In the genomic region with DNA sequence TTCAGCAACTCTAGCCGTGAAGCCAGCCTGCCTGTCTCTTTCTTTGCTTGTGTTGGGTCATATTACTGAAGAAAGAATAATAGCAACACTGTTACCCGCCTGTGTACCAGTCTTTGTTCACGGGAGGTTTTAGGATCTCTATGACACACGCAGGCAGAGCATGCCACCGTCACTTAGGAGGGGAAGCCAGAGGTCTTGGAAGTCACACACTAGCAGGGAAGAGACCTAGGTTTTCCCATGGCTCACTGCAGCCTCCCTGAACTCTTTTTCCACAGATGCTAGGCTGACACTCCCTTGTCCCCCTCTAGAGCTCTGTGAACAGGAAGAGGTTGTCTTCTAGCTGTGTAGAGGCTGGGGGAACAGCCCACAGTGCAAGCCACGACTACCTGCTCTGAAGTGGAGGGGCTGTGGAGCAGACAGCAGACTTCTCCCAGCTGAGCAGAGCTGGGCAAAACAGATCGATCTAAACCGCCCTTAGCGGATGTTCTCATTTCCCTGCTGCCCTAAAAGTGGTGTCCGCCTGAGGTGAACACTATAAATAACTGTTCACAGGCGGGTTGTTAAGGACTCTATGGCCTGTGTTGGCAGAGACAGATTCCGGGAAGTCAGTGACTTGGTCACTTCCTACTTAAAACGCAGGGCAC, we compare ENCODE assay signal across 8 cellular contexts.
DNase-seq lines count a peak whose midpoint lies in the region; ATAC-seq and TF ChIP-seq lines count a peak whose summit lies in the region.

No MANE protein-coding gene starts in this region.

- no peaks in the 10 kb centered on the region for H3K9me3 Mint-ChIP-seq in WTC11
- no peaks in the 10 kb centered on the region for H3K9me3 Mint-ChIP-seq in stimulated activated naive CD8-positive, alpha-beta T cell treated with anti-CD3 and anti-CD28 coated beads, Interleukin-15, amount 100 ng/mL, for 72 hours

- no peaks in the 10 kb centered on the region for H3K36me3 Mint-ChIP-seq in WTC11

- H3K27me3 Mint-ChIP-seq in WTC11 (ENCODE audit: low read depth), result no peaks in the 10 kb centered on the region
- H3K27me3 Mint-ChIP-seq in stimulated activated naive CD8-positive, alpha-beta T cell treated with anti-CD3 and anti-CD28 coated beads, Interleukin-15, amount 100 ng/mL, for 72 hours, result no peaks in the 10 kb centered on the region

- POLR2A ChIA-PET in WTC11 (lab: Charles Lee), result no interaction called here

- H3K4me3 Mint-ChIP-seq in WTC11, result no peak overlapping the region
- H3K4me3 Mint-ChIP-seq in stimulated activated naive CD8-positive, alpha-beta T cell treated with anti-CD3 and anti-CD28 coated beads, Interleukin-15, amount 100 ng/mL, for 72 hours, result peak overlapping the region; percentile 37 to 60

- ATAC-seq in WTC11, result peak; percentile 33
- ATAC-seq in stimulated activated naive CD8-positive, alpha-beta T cell treated with anti-CD3 and anti-CD28 coated beads, Interleukin-15, amount 100 ng/mL, for 72 hours, result peak; percentile 79
- no peak for ATAC-seq in GM21381 (IDR thresholded peaks at IDR 0.05; ENCODE audit: unreplicated experiment)

- CTCF ChIA-PET in WTC11 (lab: Charles Lee), result no interaction called here

- no peak for TF ChIP-seq CTCF in WTC11 (IDR thresholded peaks at IDR 0.05)

- H3K4me1 Mint-ChIP-seq in WTC11, result peaks cover 50% of the 10 kb centered on the region
- peaks cover 42% of the 10 kb centered on the region for H3K4me1 Mint-ChIP-seq in stimulated activated naive CD8-positive, alpha-beta T cell treated with anti-CD3 and anti-CD28 coated beads, Interleukin-15, amount 100 ng/mL, for 72 hours

- DNase-seq in NCI-H1417 (lab: John Stamatoyannopoulos, UW) (peak; percentile 3 to 43 (median 6)), NCI-H1417 treated with DMSO at 0.1 percent for 48 hours (lab: John Stamatoyannopoulos, UW) (no peak), WTC11 (ENCODE audit: low spot score) (no peak), left kidney (ENCODE audit: low read depth, low spot score) (peak; percentile 84), GM19240 (ENCODE audit: insufficient read length, low spot score) (no peak), middle frontal gyrus (ENCODE audit: extremely low spot score, low spot score) (no peak)
- DNase-seq in stimulated activated naive CD8-positive, alpha-beta T cell treated with anti-CD3 and anti-CD28 coated beads, Interleukin-15, amount 100 ng/mL, for 72 hours, result peak; percentile 32 to 35

- H3K27ac Mint-ChIP-seq in WTC11, result no peak overlapping the region; the same call in 1 of the 2 replicates
- H3K27ac Mint-ChIP-seq in stimulated activated naive CD8-positive, alpha-beta T cell treated with anti-CD3 and anti-CD28 coated beads, Interleukin-15, amount 100 ng/mL, for 72 hours, result peak overlapping the region; percentile 85 to 90

TF ChIP-seq in WTC11, 78 proteins besides CTCF, POLR2A, EP300 and RAD21:
- TF ChIP-seq ETV6 (CRISPR knock-in tag; IDR thresholded peaks at IDR 0.05) (no peak), FOXP1 (CRISPR knock-in tag; IDR thresholded peaks at IDR 0.05; ENCODE audit: borderline replicate concordance) (no peak), MYBL2 (CRISPR knock-in tag; IDR thresholded peaks at IDR 0.05) (no peak), RELA (CRISPR knock-in tag; IDR thresholded peaks at IDR 0.05; ENCODE audit: borderline replicate concordance) (no peak), ESRRA (CRISPR knock-in tag; IDR thresholded peaks at IDR 0.05; ENCODE audit: borderline replicate concordance) (no peak), GRHL2 (CRISPR knock-in tag; IDR thresholded peaks at IDR 0.05; ENCODE audit: insufficient replicate concordance, severe bottlenecking) (no peak), ZNF232 (CRISPR knock-in tag; IDR thresholded peaks at IDR 0.05) (no peak), FOXJ3 (CRISPR knock-in tag; IDR thresholded peaks at IDR 0.05; ENCODE audit: borderline replicate concordance) (no peak)
- TF ChIP-seq, protein P1, sequence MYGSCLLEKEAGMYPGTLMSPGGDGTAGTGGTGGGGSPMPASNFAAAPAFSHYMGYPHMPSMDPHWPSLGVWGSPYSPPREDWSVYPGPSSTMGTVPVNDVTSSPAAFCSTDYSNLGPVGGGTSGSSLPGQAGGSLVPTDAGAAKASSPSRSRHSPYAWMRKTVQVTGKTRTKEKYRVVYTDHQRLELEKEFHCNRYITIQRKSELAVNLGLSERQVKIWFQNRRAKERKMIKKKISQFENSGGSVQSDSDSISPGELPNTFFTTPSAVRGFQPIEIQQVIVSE (CRISPR knock-in tag; IDR thresholded peaks at IDR 0.05; ENCODE audit: borderline replicate concordance), result no peak
- TF ChIP-seq, protein P2, sequence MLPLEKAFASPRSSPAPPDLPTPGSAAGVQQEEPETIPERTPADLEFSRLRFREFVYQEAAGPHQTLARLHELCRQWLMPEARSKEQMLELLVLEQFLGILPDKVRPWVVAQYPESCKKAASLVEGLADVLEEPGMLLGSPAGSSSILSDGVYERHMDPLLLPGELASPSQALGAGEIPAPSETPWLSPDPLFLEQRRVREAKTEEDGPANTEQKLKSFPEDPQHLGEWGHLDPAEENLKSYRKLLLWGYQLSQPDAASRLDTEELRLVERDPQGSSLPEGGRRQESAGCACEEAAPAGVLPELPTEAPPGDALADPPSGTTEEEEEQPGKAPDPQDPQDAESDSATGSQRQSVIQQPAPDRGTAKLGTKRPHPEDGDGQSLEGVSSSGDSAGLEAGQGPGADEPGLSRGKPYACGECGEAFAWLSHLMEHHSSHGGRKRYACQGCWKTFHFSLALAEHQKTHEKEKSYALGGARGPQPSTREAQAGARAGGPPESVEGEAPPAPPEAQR (CRISPR knock-in tag; IDR thresholded peaks at IDR 0.05), result no peak
- TF ChIP-seq, protein P3, sequence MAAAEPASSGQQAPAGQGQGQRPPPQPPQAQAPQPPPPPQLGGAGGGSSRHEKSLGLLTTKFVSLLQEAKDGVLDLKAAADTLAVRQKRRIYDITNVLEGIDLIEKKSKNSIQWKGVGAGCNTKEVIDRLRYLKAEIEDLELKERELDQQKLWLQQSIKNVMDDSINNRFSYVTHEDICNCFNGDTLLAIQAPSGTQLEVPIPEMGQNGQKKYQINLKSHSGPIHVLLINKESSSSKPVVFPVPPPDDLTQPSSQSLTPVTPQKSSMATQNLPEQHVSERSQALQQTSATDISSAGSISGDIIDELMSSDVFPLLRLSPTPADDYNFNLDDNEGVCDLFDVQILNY (CRISPR knock-in tag; IDR thresholded peaks at IDR 0.05), result no peak
- TF ChIP-seq, protein P4, sequence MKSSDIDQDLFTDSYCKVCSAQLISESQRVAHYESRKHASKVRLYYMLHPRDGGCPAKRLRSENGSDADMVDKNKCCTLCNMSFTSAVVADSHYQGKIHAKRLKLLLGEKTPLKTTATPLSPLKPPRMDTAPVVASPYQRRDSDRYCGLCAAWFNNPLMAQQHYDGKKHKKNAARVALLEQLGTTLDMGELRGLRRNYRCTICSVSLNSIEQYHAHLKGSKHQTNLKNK (CRISPR knock-in tag; IDR thresholded peaks at IDR 0.05), result no peak
- TF ChIP-seq, protein P5, sequence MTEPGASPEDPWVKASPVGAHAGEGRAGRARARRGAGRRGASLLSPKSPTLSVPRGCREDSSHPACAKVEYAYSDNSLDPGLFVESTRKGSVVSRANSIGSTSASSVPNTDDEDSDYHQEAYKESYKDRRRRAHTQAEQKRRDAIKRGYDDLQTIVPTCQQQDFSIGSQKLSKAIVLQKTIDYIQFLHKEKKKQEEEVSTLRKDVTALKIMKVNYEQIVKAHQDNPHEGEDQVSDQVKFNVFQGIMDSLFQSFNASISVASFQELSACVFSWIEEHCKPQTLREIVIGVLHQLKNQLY (CRISPR knock-in tag; IDR thresholded peaks at IDR 0.05), result no peak

Comparison
In these comparisons a context has a peak if more than half of its experiments do, and no peak if none do; other contexts are left out.
1. DNase-seq: peak in NCI-H1417 (3 of 3), left kidney (single experiment) and stimulated activated naive CD8-positive, alpha-beta T cell treated with anti-CD3 and anti-CD28 coated beads, Interleukin-15, amount 100 ng/mL, for 72 hours (2 of 2); none in NCI-H1417 treated with DMSO at 0.1 percent for 48 hours (single experiment), WTC11 (single experiment), GM19240 (single experiment) and middle frontal gyrus (single experiment).